ENCODE assay signal across 22 cellular contexts in genomic region chr20:17678886-17679285, GRCh38. TPM values are rescaled to one million over a fixed set of nuclear protein-coding genes. Genes with fewer than 3 reads are reported as not detected.
DNase-seq lines count a peak whose midpoint lies in the region; FAIRE-seq and TF ChIP-seq lines count a peak whose summit lies in the region.
"Had no signal": no experiment of that assay in that cellular context is flagged by ENCODE, and none has a peak within 500 bp of the region (broad histone marks: within the 10 kb centered on the region; RNA-seq: fewer than 3 reads in every experiment).

No MANE protein-coding gene starts in this region.

- no peak overlapping the region for H3K4me3 ChIP-seq in GM23248
- H3K4me3 ChIP-seq in astrocyte (ENCODE audit: insufficient read depth, low read depth, low read length), result no peak overlapping the region
- no peak overlapping the region for H3K4me3 ChIP-seq in mucosa of stomach (ENCODE audit: low read length)
- no peak overlapping the region for H3K4me3 ChIP-seq in uterus
- H3K4me3 ChIP-seq in Karpas-422 (ENCODE audit: low read length), result no peak overlapping the region
- H3K4me3 ChIP-seq: HAP-1, mucosa of descending colon, spleen had no signal

- no peak for TF ChIP-seq POLR2A in uterus (IDR thresholded peaks at IDR 0.05)

- H3K27ac ChIP-seq in GM23248 (peak overlapping the region; percentile 95), astrocyte (ENCODE audit: low read depth, low read length) (no peak overlapping the region), uterus (peak overlapping the region in 1 of 2 donors; percentile 94), Karpas-422 (ENCODE audit: low read length) (no peak overlapping the region)

- H3K9me2 ChIP-seq in GM23248 (ENCODE audit: insufficient read depth) (no peaks in the 10 kb centered on the region), Karpas-422 (replicated peaks; ENCODE audit: insufficient read depth, low read length) (no peaks in the 10 kb centered on the region)

- no peak for FAIRE-seq in astrocyte (lab: Jason Lieb, UNC)

- DNase-seq in GM23248 (no peak), astrocyte (ENCODE audit: low read depth) (no peak), type B pancreatic cell (ENCODE audit: extremely low spot score, unreplicated experiment) (no peak), uterus (no peak), Karpas-422 (no peak)
- no peak for DNase-seq in activated naive CD4-positive, alpha-beta T cell treated with anti-CD3 and anti-CD28 coated beads, Interleukin-2, amount 50 U/mL, for 16 hours
- DNase-seq: activated naive CD8-positive, alpha-beta T cell treated with anti-CD3 and anti-CD28 coated beads, Interleukin-2, amount 10 ng/mL, durations not matched to agents 7 days and 5 days; left cardiac atrium; mucosa of descending colon; NCI-H1436; NCI-H526; spleen; stimulated activated CD4-positive, alpha-beta T cell treated with anti-CD3 and anti-CD28 coated beads, Interleukin-4, amount 100 ng/mL, for 24 hours; SW 1271 had no signal

- peaks cover 19% of the 10 kb centered on the region for H3K36me3 Mint-ChIP-seq in astrocyte (ENCODE audit: low read depth, unreplicated experiment)
- H3K36me3 Mint-ChIP-seq in type B pancreatic cell, result peaks cover 23% of the 10 kb centered on the region

- in situ Hi-C loops in GM23248 (cut with MboI), result loop anchor here (10.0 kb wide), 1 partner anchor 216 kb away; no protein-coding TSS in a partner anchor

- WGBS in GM23248 (ENCODE audit: low coverage in 1 of 2, low lambda C conversion rate in 2 of 2, missing lambda C conversion rate in 2 of 2), 2 experiments, result 78 to 83% methylated on average over 3 of the region's 3 CpGs

- H3K79me2 ChIP-seq in GM23248 (ENCODE audit: insufficient read depth), result peaks cover 73% of the 10 kb centered on the region
- H3K79me2 ChIP-seq in astrocyte (ENCODE audit: insufficient read depth, low read length), result peaks cover 73% of the 10 kb centered on the region
- no peaks in the 10 kb centered on the region for H3K79me2 ChIP-seq in Karpas-422 (ENCODE audit: low read length)

- H3F3A ChIP-seq in GM23248 (ENCODE audit: insufficient read depth), result peaks cover 47% of the 10 kb centered on the region

- H3K4me2 ChIP-seq in GM23248 (ENCODE audit: unreplicated experiment), result no peak overlapping the region
- peak overlapping the region; percentile 99 for H3K4me2 ChIP-seq in astrocyte (ENCODE audit: low read length)
- no peak overlapping the region for H3K4me2 ChIP-seq in Karpas-422 (ENCODE audit: low read depth, low read length, poor library complexity, severe bottlenecking)

- TF ChIP-seq CTCF in astrocyte (IDR thresholded peaks at IDR 0.05; ENCODE audit: insufficient read depth, low read depth, low read length) (no peak), type B pancreatic cell (conservative IDR thresholded peaks at IDR 0.05) (no peak), uterus (IDR thresholded peaks at IDR 0.05) (no peak)

- H3K4me1 Mint-ChIP-seq in astrocyte (ENCODE audit: low read depth, unreplicated experiment) (peaks cover 48% of the 10 kb centered on the region), type B pancreatic cell (ENCODE audit: unreplicated experiment) (peaks cover 46% of the 10 kb centered on the region)

- peaks cover 52% of the 10 kb centered on the region for H3K4me1 ChIP-seq in GM23248 (ENCODE audit: insufficient read depth)
- H3K4me1 ChIP-seq in astrocyte (ENCODE audit: insufficient read depth, low read length), result peaks cover 24% of the 10 kb centered on the region
- H3K4me1 ChIP-seq in mucosa of stomach (ENCODE audit: control insufficient read depth, insufficient read depth, low read length), result peaks cover 55% of the 10 kb centered on the region
- H3K4me1 ChIP-seq in uterus, result peaks cover 0 to 18% of the 10 kb centered on the region in 2 donors
- peaks cover 10% of the 10 kb centered on the region for H3K4me1 ChIP-seq in Karpas-422 (ENCODE audit: low read length)

- no peaks in the 10 kb centered on the region for H3K27me3 ChIP-seq in GM23248 (replicated peaks; ENCODE audit: insufficient read depth)
- H3K27me3 ChIP-seq in astrocyte (ENCODE audit: insufficient read depth, low read length), result peaks cover 5% of the 10 kb centered on the region
- no peaks in the 10 kb centered on the region for H3K27me3 ChIP-seq in mucosa of stomach (ENCODE audit: control insufficient read depth, insufficient read depth, low read length)
- no peaks in the 10 kb centered on the region for H3K27me3 ChIP-seq in uterus
- H3K27me3 ChIP-seq in Karpas-422 (ENCODE audit: low read length), result no peaks in the 10 kb centered on the region
- H3K27me3 ChIP-seq: spleen had no signal

- no peaks in the 10 kb centered on the region for H3K9me3 Mint-ChIP-seq in astrocyte (ENCODE audit: unreplicated experiment)
- no peaks in the 10 kb centered on the region for H3K9me3 Mint-ChIP-seq in type B pancreatic cell
- H3K9me3 Mint-ChIP-seq: activated naive CD8-positive, alpha-beta T cell treated with anti-CD3 and anti-CD28 coated beads, Interleukin-2, amount 10 ng/mL, durations not matched to agents 7 days and 5 days had no signal

- H4K20me1 ChIP-seq in GM23248 (ENCODE audit: insufficient read depth) (peaks cover 52% of the 10 kb centered on the region; the same call in 1 of the 2 replicates), astrocyte (ENCODE audit: insufficient read depth, low read length) (peaks cover 70% of the 10 kb centered on the region), Karpas-422 (ENCODE audit: insufficient read depth, low read depth, low read length) (peaks cover 21% of the 10 kb centered on the region; the same call in 1 of the 2 replicates)

- H3K9me3 ChIP-seq in GM23248 (ENCODE audit: low read depth), result no peaks in the 10 kb centered on the region
- no peaks in the 10 kb centered on the region for H3K9me3 ChIP-seq in astrocyte (ENCODE audit: insufficient read depth, low read depth, low read length)
- H3K9me3 ChIP-seq in mucosa of stomach (ENCODE audit: control insufficient read depth, low read length), result no peaks in the 10 kb centered on the region
- H3K9me3 ChIP-seq in uterus, result no peaks in the 10 kb centered on the region
- no peaks in the 10 kb centered on the region for H3K9me3 ChIP-seq in Karpas-422 (ENCODE audit: low read length)
- H3K9me3 ChIP-seq: Caco-2, HAP-1, mucosa of descending colon, spleen had no signal

- intact Hi-C loops in uterus (cut with DNase I; ENCODE audit: low total_unique reads), result no loop called here

- H3K9ac ChIP-seq in GM23248, result peak overlapping the region; percentile 97; the same call in 1 of the 2 replicates
- no peak overlapping the region for H3K9ac ChIP-seq in astrocyte (ENCODE audit: low read length)
- peak overlapping the region; percentile 90 for H3K9ac ChIP-seq in mucosa of stomach (ENCODE audit: low read length)
- H3K9ac ChIP-seq in Karpas-422 (ENCODE audit: low read length), result no peak overlapping the region

- H3K27me3 Mint-ChIP-seq in astrocyte (ENCODE audit: low read depth, unreplicated experiment) (peaks cover 3% of the 10 kb centered on the region), type B pancreatic cell (peaks cover 6% of the 10 kb centered on the region)

- H3K36me3 ChIP-seq in GM23248 (ENCODE audit: low read depth) (peaks cover 20% of the 10 kb centered on the region; the same call in 1 of the 2 replicates), astrocyte (ENCODE audit: insufficient read depth, low read length) (peaks cover 48% of the 10 kb centered on the region), mucosa of stomach (ENCODE audit: control insufficient read depth, insufficient read depth, low read length) (peaks cover 3% of the 10 kb centered on the region), uterus (no peaks in the 10 kb centered on the region), Karpas-422 (ENCODE audit: insufficient read depth, low read length) (no peaks in the 10 kb centered on the region)

- H3K27ac Mint-ChIP-seq in astrocyte (ENCODE audit: unreplicated experiment) (peak overlapping the region; percentile 62), type B pancreatic cell (peak overlapping the region; percentile 82)
- H3K27ac Mint-ChIP-seq: activated naive CD8-positive, alpha-beta T cell treated with anti-CD3 and anti-CD28 coated beads, Interleukin-2, amount 10 ng/mL, durations not matched to agents 7 days and 5 days had no signal

- H2AFZ ChIP-seq in GM23248 (no peak overlapping the region), astrocyte (ENCODE audit: low read depth, low read length) (no peak overlapping the region), Karpas-422 (ENCODE audit: low read length) (no peak overlapping the region)

- peak overlapping the region; percentile 58 for H3K4me3 Mint-ChIP-seq in astrocyte (ENCODE audit: unreplicated experiment)
- H3K4me3 Mint-ChIP-seq in type B pancreatic cell, result no peak overlapping the region

RNA-seq across cellular contexts. Expression of gene RRBP1, which starts 3.2 kb away (rescaled TPM):
- 182 and 231 TPM in 2 replicates for total RNA-seq in GM23248 (2014; rRNA removed; shearing (Covaris generic))
- 127 and 131 TPM in 2 replicates for polyA plus RNA-seq in GM23248 (2016; fragmentation: Nextera tagmentation; extraction: Ambion mirVana)
- total RNA-seq in astrocyte (347 and 392 TPM in 2 replicates), type B pancreatic cell (ENCODE audit: low replicate concordance) (161 and 230 TPM in 2 replicates), uterus (100 to 1,000 TPM in 2 of 4 donors, 10 to 100 TPM in 2; 13.2 to 172 (median 96.9) TPM)
- total RNA-seq in Karpas-422 (2014; rRNA removed; shearing (Covaris generic); ENCODE audit: low replicate concordance), result 3.7 and 8.2 TPM in 2 replicates

RNA-seq across cellular contexts. Expression of gene BANF2, which starts 20.9 kb away (rescaled TPM):
- not detected in 2 replicates for total RNA-seq in GM23248 (2014; rRNA removed; shearing (Covaris generic))
- polyA plus RNA-seq in GM23248 (2016; fragmentation: Nextera tagmentation; extraction: Ambion mirVana), result not detected in 2 replicates
- total RNA-seq in astrocyte (not detected in 2 replicates), type B pancreatic cell (ENCODE audit: low replicate concordance) (not detected in 2 replicates), uterus (not detected)
- not detected in 2 replicates for total RNA-seq in Karpas-422 (2014; rRNA removed; shearing (Covaris generic); ENCODE audit: low replicate concordance)
- total RNA-seq: activated CD8-positive, alpha-beta memory T cell treated with anti-CD3 and anti-CD28 coated beads for 36 hours; activated naive CD8-positive, alpha-beta T cell treated with anti-CD3 and anti-CD28 coated beads, Interleukin-2, amount 10 ng/mL, durations not matched to agents 7 days and 5 days; Daoy; left cardiac atrium; M059J; mucosa of descending colon; renal cortical epithelial cell; Right ventricle myocardium inferior; spleen had no signal
- polyA plus RNA-seq: spleen had no signal

Comparison
In these comparisons a context has a peak if more than half of its experiments do, and no peak if none do; other contexts are left out.
1. H3K9ac ChIP-seq: peak in GM23248 (single experiment) and mucosa of stomach (single experiment); none in astrocyte (single experiment) and Karpas-422 (single experiment).